Comparison of ENCODE assay signal across 1 cellular context in genomic region chr10:131870831-131871672, GRCh38.
TF ChIP-seq lines count a peak whose summit lies in the region.

No MANE protein-coding gene starts in this region.

TF ChIP-seq in HEK293, 187 proteins besides CTCF, POLR2A, EP300 and RAD21:
- no peak for TF ChIP-seq ZXDB (tag by site-specific recombination; IDR thresholded peaks at IDR 0.05)
- peak; percentile 16; the same call in 1 of the 2 replicates for TF ChIP-seq ZIC2 (tag by site-specific recombination; IDR thresholded peaks at IDR 0.05)
